12 cellular contexts compared by ENCODE assay signal in the genomic region with DNA sequence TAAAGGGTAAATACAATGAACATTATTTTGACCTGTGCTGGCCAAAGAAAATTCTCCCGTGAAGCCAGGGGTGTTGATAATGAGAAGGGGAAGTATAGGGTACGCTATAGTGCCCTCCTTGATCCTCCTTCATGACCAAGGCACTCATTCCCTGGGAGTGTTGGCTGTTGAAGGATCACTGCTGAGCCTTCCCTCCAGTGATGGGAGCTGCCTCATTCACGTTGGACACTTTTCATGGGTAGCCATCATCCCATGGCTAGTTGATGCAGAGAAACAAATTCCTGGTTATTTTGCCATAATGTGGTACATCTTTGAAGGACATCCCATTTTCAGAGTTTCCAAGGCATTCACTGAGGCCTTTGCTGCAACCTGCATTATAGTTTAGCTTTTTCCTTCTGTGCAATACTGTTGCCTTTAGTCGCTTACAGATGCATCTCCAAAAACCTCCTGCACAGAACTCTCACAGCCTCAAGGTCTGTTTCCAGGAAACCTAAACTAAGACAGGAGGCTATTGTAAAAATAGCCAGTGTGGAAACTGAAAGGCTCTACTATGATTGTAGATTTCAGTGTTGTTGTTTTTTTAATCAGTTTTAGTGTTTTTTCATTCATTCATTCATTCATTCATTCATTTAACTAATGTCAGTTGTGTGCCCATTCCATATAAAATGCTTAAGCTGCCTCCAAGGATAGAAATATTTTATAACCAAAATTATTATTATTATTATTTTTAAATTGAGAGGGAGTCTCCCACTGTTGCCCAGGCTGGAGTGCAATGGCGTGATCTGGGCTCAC. TPM values are rescaled to one million over a fixed set of nuclear protein-coding genes. Genes with fewer than 3 reads are reported as not detected.
DNase-seq lines count a peak whose midpoint lies in the region; ATAC-seq lines count a peak whose summit lies in the region.
"Had no signal": no experiment of that assay in that cellular context is flagged by ENCODE, and none has a peak within 500 bp of the region (broad histone marks: within the 10 kb centered on the region; RNA-seq: fewer than 3 reads in every experiment).

No MANE protein-coding gene starts in this region.

- no peak for ATAC-seq in naive B cell (ENCODE audit: low read depth in 2 of 2)
- ATAC-seq: foreskin keratinocyte had no signal

- no peaks in the 10 kb centered on the region for H3K27me3 Mint-ChIP-seq in activated naive CD8-positive, alpha-beta T cell treated with anti-CD3 and anti-CD28 coated beads for 36 hours
- H3K27me3 Mint-ChIP-seq in naive B cell = no peaks in the 10 kb centered on the region

- no peak overlapping the region for H2BK15ac ChIP-seq in mesendoderm (replicated peaks; ENCODE audit: low read depth)

- H3K79me2 ChIP-seq in GM23248 (ENCODE audit: insufficient read depth) (peaks cover 98% of the 10 kb centered on the region), mesendoderm (ENCODE audit: control insufficient read depth, insufficient read depth, low read length) (no peaks in the 10 kb centered on the region)

- peak overlapping the region; percentile 58 to 94 (median 88) for H3K27ac ChIP-seq in BLaER1 treated with 17β-estradiol and CSF1 and Interleukin-3, amounts not matched to agents 10 nM and 100 nM
- H3K27ac ChIP-seq in GM23248 (peak overlapping the region; percentile 41), mesendoderm (ENCODE audit: low read depth, low read length) (no peak overlapping the region)
- H3K27ac ChIP-seq: brain microvascular endothelial cell, foreskin keratinocyte, prostate gland had no signal

- H3K4me1 Mint-ChIP-seq in activated naive CD8-positive, alpha-beta T cell treated with anti-CD3 and anti-CD28 coated beads for 36 hours = peaks cover 92% of the 10 kb centered on the region
- H3K4me1 Mint-ChIP-seq in naive B cell = peaks cover 67 to 97% (median 89%) of the 10 kb centered on the region in 3 donors

- no peaks in the 10 kb centered on the region for H3K9me3 Mint-ChIP-seq in activated naive CD8-positive, alpha-beta T cell treated with anti-CD3 and anti-CD28 coated beads for 36 hours
- no peaks in the 10 kb centered on the region for H3K9me3 Mint-ChIP-seq in naive B cell

- H4K20me1 ChIP-seq in BLaER1 treated with 17β-estradiol and CSF1 and Interleukin-3, amounts not matched to agents 10 nM and 100 nM = peaks cover 0 to 48% (median 0%) of the 10 kb centered on the region in 11 experiments; a peak in 4 of 22 replicates
- no peaks in the 10 kb centered on the region for H4K20me1 ChIP-seq in GM23248 (ENCODE audit: insufficient read depth)

- H3K79me1 ChIP-seq in mesendoderm (ENCODE audit: low read length) = no peaks in the 10 kb centered on the region

- H4K8ac ChIP-seq in mesendoderm (ENCODE audit: low read depth, low read length) = no peak overlapping the region

- H3K18ac ChIP-seq in mesendoderm (ENCODE audit: low read length) = no peak overlapping the region

- in situ Hi-C loops in GM23248 (cut with MboI) = no loop called here

- DNase-seq in GM23248 (no peak), naive B cell (no peak), pons (ENCODE audit: low spot score) (no peak), mesenteric fat pad (ENCODE audit: low spot score) (no peak), LoVo (ENCODE audit: low spot score) (no peak), mesendoderm (no peak)
- DNase-seq in activated naive CD8-positive, alpha-beta T cell treated with anti-CD3 and anti-CD28 coated beads for 36 hours = no peak
- DNase-seq: brain microvascular endothelial cell, foreskin keratinocyte, uterus had no signal

- H3K9ac ChIP-seq in BLaER1 treated with 17β-estradiol and CSF1 and Interleukin-3, amounts not matched to agents 10 nM and 100 nM = peak overlapping the region in 10 of 11 experiments; percentile 24 to 77 (median 69); a peak in 19 of 22 replicates
- H3K9ac ChIP-seq in GM23248 (no peak overlapping the region), mesendoderm (ENCODE audit: low read length) (no peak overlapping the region)

- H3K56ac ChIP-seq in mesendoderm (ENCODE audit: low read length) = no peak overlapping the region

- H3K4ac ChIP-seq in mesendoderm (ENCODE audit: low read depth, low read length) = no peak overlapping the region

- H4K5ac ChIP-seq in mesendoderm (ENCODE audit: low read length) = no peak overlapping the region

- H2BK5ac ChIP-seq in mesendoderm (ENCODE audit: low read length) = no peak overlapping the region

- peaks cover 0 to 9% (median 0%) of the 10 kb centered on the region in 11 experiments; a peak in 5 of 22 replicates for H3K9me3 ChIP-seq in BLaER1 treated with 17β-estradiol and CSF1 and Interleukin-3, amounts not matched to agents 10 nM and 100 nM (replicated peaks in 1 of 11)
- H3K9me3 ChIP-seq in GM23248 (ENCODE audit: low read depth) = no peaks in the 10 kb centered on the region
- H3K9me3 ChIP-seq: prostate gland, uterus had no signal

- H2BK120ac ChIP-seq in mesendoderm (ENCODE audit: low read depth, low read length) = no peak overlapping the region

- H3K36me3 ChIP-seq in BLaER1 treated with 17β-estradiol and CSF1 and Interleukin-3, amounts not matched to agents 10 nM and 100 nM = peaks cover 58 to 78% (median 67%) of the 10 kb centered on the region in 11 experiments
- H3K36me3 ChIP-seq in GM23248 (ENCODE audit: low read depth) (peaks cover 76% of the 10 kb centered on the region), mesendoderm (ENCODE audit: control insufficient read depth, insufficient read depth, low read length) (peaks cover 2% of the 10 kb centered on the region)
- H3K36me3 ChIP-seq: prostate gland, uterus had no signal

- WGBS in GM23248 (ENCODE audit: low coverage in 1 of 2, low lambda C conversion rate in 2 of 2, missing lambda C conversion rate in 2 of 2), 2 experiments = 96 to 99% methylated on average over 5 of the region's 5 CpGs
- WGBS in mesendoderm (ENCODE audit: extremely low coverage, insufficient coverage, low lambda C conversion rate) = no CpG with 5 or more reads among the region's 5 CpGs

- no peaks in the 10 kb centered on the region for H3K9me2 ChIP-seq in GM23248 (ENCODE audit: insufficient read depth)

- peaks cover 93 to 100% (median 98%) of the 10 kb centered on the region in 10 experiments for H3K4me1 ChIP-seq in BLaER1 treated with 17β-estradiol and CSF1 and Interleukin-3, amounts not matched to agents 10 nM and 100 nM
- H3K4me1 ChIP-seq in GM23248 (ENCODE audit: insufficient read depth) (peaks cover 40% of the 10 kb centered on the region), mesendoderm (ENCODE audit: control insufficient read depth, low read depth, low read length) (peaks cover 2% of the 10 kb centered on the region)
- H3K4me1 ChIP-seq: foreskin keratinocyte, prostate gland had no signal

- no peak overlapping the region for H3K23ac ChIP-seq in mesendoderm (ENCODE audit: low read length)

- no peak overlapping the region for H2AK5ac ChIP-seq in mesendoderm (ENCODE audit: low read length)

- H2AFZ ChIP-seq in GM23248 = no peak overlapping the region

- H3K4me3 ChIP-seq in BLaER1 treated with 17β-estradiol and CSF1 and Interleukin-3, amounts not matched to agents 10 nM and 100 nM = peak overlapping the region in 5 of 10 experiments; percentile 1 to 29 (median 13); a peak in 6 of 20 replicates
- H3K4me3 ChIP-seq in GM23248 (no peak overlapping the region), mesendoderm (ENCODE audit: low read length) (no peak overlapping the region)
- H3K4me3 ChIP-seq: prostate gland, uterus had no signal

- peaks cover 33% of the 10 kb centered on the region for H3F3A ChIP-seq in GM23248 (ENCODE audit: insufficient read depth)

- H3K27me3 ChIP-seq in BLaER1 treated with 17β-estradiol and CSF1 and Interleukin-3, amounts not matched to agents 10 nM and 100 nM = no peaks in the 10 kb centered on the region
- H3K27me3 ChIP-seq in GM23248 (replicated peaks; ENCODE audit: insufficient read depth) = no peaks in the 10 kb centered on the region
- H3K27me3 ChIP-seq in mesendoderm (ENCODE audit: insufficient read depth, low read length, poor library complexity) = no peaks in the 10 kb centered on the region
- H3K27me3 ChIP-seq: brain microvascular endothelial cell, foreskin keratinocyte, uterus had no signal

- peak overlapping the region; percentile 94 for H3K27ac Mint-ChIP-seq in activated naive CD8-positive, alpha-beta T cell treated with anti-CD3 and anti-CD28 coated beads for 36 hours
- H3K27ac Mint-ChIP-seq in naive B cell = peak overlapping the region; percentile 69 to 96 (median 84)

- peak overlapping the region; percentile 66 for H3K4me3 Mint-ChIP-seq in activated naive CD8-positive, alpha-beta T cell treated with anti-CD3 and anti-CD28 coated beads for 36 hours
- peak overlapping the region in 6 of 8 donors; percentile 16 to 82 (median 66) for H3K4me3 Mint-ChIP-seq in naive B cell

- peak overlapping the region; percentile 82 to 96 (median 89) for H3K4me2 ChIP-seq in BLaER1 treated with 17β-estradiol and CSF1 and Interleukin-3, amounts not matched to agents 10 nM and 100 nM
- H3K4me2 ChIP-seq in GM23248 (ENCODE audit: unreplicated experiment) (no peak overlapping the region), mesendoderm (ENCODE audit: low read length) (no peak overlapping the region)

- H3K36me3 Mint-ChIP-seq in activated naive CD8-positive, alpha-beta T cell treated with anti-CD3 and anti-CD28 coated beads for 36 hours = peaks cover 82% of the 10 kb centered on the region
- peaks cover 40 to 43% of the 10 kb centered on the region in 2 donors for H3K36me3 Mint-ChIP-seq in naive B cell

RNA-seq across cellular contexts. Expression of a gene that starts 40.8 kb away (rescaled TPM):
- 179 and 188 TPM in 2 replicates for total RNA-seq in GM23248 (2014; rRNA removed; shearing (Covaris generic))
- polyA plus RNA-seq in GM23248 (2016; fragmentation: Nextera tagmentation; extraction: Ambion mirVana) (134 and 135 TPM in 2 replicates), naive B cell (ENCODE audit: low read depth in 6 of 6) (100 to 1,000 TPM in 5 of 6 donors, 10 to 100 TPM in 1; 99.4 to 169 (median 116) TPM)
- total RNA-seq in activated naive CD8-positive, alpha-beta T cell treated with anti-CD3 and anti-CD28 coated beads for 36 hours = 10 to 100 TPM; 64.1 to 65.1 TPM
- total RNA-seq in mesenteric fat pad = 372 TPM
- polyA plus RNA-seq in mesendoderm (2013, experiment 1 of 2) = 2.6 TPM
- 2.6 TPM for polyA plus RNA-seq in mesendoderm (2013, experiment 2 of 2)

Comparison
In these comparisons a context has a peak if more than half of its experiments do, and no peak if none do; other contexts are left out.
1. H3K4me2 ChIP-seq: peak in BLaER1 treated with 17β-estradiol and CSF1 and Interleukin-3, amounts not matched to agents 10 nM and 100 nM (11 of 11); none in GM23248 (single experiment) and mesendoderm (single experiment).
2. H3K9ac ChIP-seq: peak in BLaER1 treated with 17β-estradiol and CSF1 and Interleukin-3, amounts not matched to agents 10 nM and 100 nM (10 of 11); none in GM23248 (single experiment) and mesendoderm (single experiment).